8 cellular contexts compared by ENCODE assay signal in the genomic region with DNA sequence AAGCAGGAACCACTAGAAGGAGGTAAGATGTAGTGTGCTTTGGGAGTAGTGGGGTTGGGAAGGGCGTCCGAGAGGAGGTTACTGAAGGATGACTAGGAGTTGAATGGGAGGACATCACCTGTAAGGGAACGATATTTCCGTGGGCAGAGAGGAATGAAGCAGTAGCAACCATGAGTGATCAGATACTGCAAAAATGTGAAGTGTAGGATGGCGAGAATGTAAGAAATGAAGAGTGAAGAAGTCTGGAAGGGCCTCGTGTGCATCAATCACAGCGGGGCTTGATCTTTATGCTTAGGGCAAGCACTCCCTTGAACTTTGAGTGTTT. TPM values are rescaled to one million over a fixed set of nuclear protein-coding genes. Genes with fewer than 3 reads are reported as not detected.
DNase-seq lines count a peak whose midpoint lies in the region; ATAC-seq and TF ChIP-seq lines count a peak whose summit lies in the region.

No MANE protein-coding gene starts in this region.

- H3K27me3 ChIP-seq in DOHH2 (ENCODE audit: control insufficient read depth, low read length): no peaks in the 10 kb centered on the region
- H3K27me3 ChIP-seq in effector memory CD4-positive, alpha-beta T cell (replicated peaks; ENCODE audit: control insufficient read depth, insufficient read depth, low read length, poor library complexity, severe bottlenecking): no peaks in the 10 kb centered on the region
- H3K27me3 ChIP-seq in osteoblast (ENCODE audit: insufficient read depth, low read length): no peaks in the 10 kb centered on the region

- H3K9me3 ChIP-seq in DOHH2 (ENCODE audit: control insufficient read depth, insufficient read depth, low read length) (peaks cover 8% of the 10 kb centered on the region; the same call in 1 of the 2 replicates), osteoblast (ENCODE audit: low read depth, low read length) (no peaks in the 10 kb centered on the region)
- H3K9me3 ChIP-seq in effector memory CD4-positive, alpha-beta T cell (ENCODE audit: control insufficient read depth, low read length): no peaks in the 10 kb centered on the region

- no peak for ATAC-seq in GM18907 (IDR thresholded peaks at IDR 0.05; ENCODE audit: unreplicated experiment)

- H3F3A ChIP-seq in DOHH2 (ENCODE audit: control insufficient read depth, insufficient read depth): no peaks in the 10 kb centered on the region

- peak overlapping the region; percentile 89 for H2AFZ ChIP-seq in osteoblast (ENCODE audit: low read length)

- H3K4me2 ChIP-seq in DOHH2 (ENCODE audit: low read length) (peak overlapping the region; percentile 77), osteoblast (ENCODE audit: insufficient read depth, low read length) (peak overlapping the region; percentile 95)

- no peaks in the 10 kb centered on the region for H3K9me2 ChIP-seq in DOHH2 (replicated peaks; ENCODE audit: control insufficient read depth, low read length)

- H3K36me3 ChIP-seq in DOHH2 (ENCODE audit: control insufficient read depth, low read length) (peaks cover 67% of the 10 kb centered on the region), osteoblast (ENCODE audit: insufficient read depth, low read length) (no peaks in the 10 kb centered on the region)
- no peaks in the 10 kb centered on the region for H3K36me3 ChIP-seq in effector memory CD4-positive, alpha-beta T cell (ENCODE audit: control insufficient read depth, insufficient read depth, low read length)

- no peak for TF ChIP-seq CTCF in DOHH2 (IDR thresholded peaks at IDR 0.05; ENCODE audit: low read depth, low read length, poor library complexity, severe bottlenecking)
- no peak for TF ChIP-seq CTCF in osteoblast (IDR thresholded peaks at IDR 0.05; ENCODE audit: extremely low read depth, low read depth, low read length)

- DNase-seq in Jurkat, Clone E6-1 (ENCODE audit: low read depth, low spot score): no peak
- DNase-seq in effector memory CD4-positive, alpha-beta T cell: no peak
- DNase-seq in osteoblast (ENCODE audit: insufficient read length, low spot score, missing footprints): no peak
- DNase-seq in KBM-7: no peak
- no peak for DNase-seq in NCI-H2171 treated with DMSO at 0.1 percent for 48 hours (lab: John Stamatoyannopoulos, UW)
- no peak for DNase-seq in islet precursor cell

- in situ Hi-C loops in KBM-7 (cut with MboI; ENCODE audit: low pct_unique_long_range_greater_than_20kb, low sequenced_read_pairs): loop anchor here (25.0 kb wide), 1 partner anchor 191 kb away; no protein-coding TSS in a partner anchor

- H4K20me1 ChIP-seq in DOHH2 (ENCODE audit: control insufficient read depth, insufficient read depth, low read depth, low read length) (peaks cover 41% of the 10 kb centered on the region), osteoblast (ENCODE audit: insufficient read depth, low read length) (peaks cover 5% of the 10 kb centered on the region)

- peaks cover 62% of the 10 kb centered on the region for H3K79me2 ChIP-seq in DOHH2 (ENCODE audit: control insufficient read depth, low read length)
- peaks cover 56% of the 10 kb centered on the region for H3K79me2 ChIP-seq in osteoblast (ENCODE audit: insufficient read depth, low read length)

- peaks cover 52% of the 10 kb centered on the region for H3K4me1 ChIP-seq in DOHH2 (ENCODE audit: control insufficient read depth, low read length)
- H3K4me1 ChIP-seq in effector memory CD4-positive, alpha-beta T cell (ENCODE audit: control insufficient read depth, insufficient read depth, low read length, poor library complexity, severe bottlenecking): peaks cover 8% of the 10 kb centered on the region
- H3K4me1 ChIP-seq in osteoblast (ENCODE audit: insufficient read depth, low read length): peaks cover 25% of the 10 kb centered on the region

- H3K27ac ChIP-seq in DOHH2 (ENCODE audit: low read depth, low read length): peak overlapping the region; percentile 89
- peak overlapping the region; percentile 71 for H3K27ac ChIP-seq in effector memory CD4-positive, alpha-beta T cell (ENCODE audit: insufficient read depth, low read length, poor library complexity, severe bottlenecking)
- H3K27ac ChIP-seq in osteoblast (ENCODE audit: low read depth, low read length): peak overlapping the region; percentile 62

- peak overlapping the region; percentile 92 for H3K4me3 ChIP-seq in DOHH2 (ENCODE audit: low read length)
- H3K4me3 ChIP-seq in Jurkat, Clone E6-1 (ENCODE audit: low read length): peak overlapping the region; percentile 100
- peak overlapping the region; percentile 84 for H3K4me3 ChIP-seq in effector memory CD4-positive, alpha-beta T cell (ENCODE audit: insufficient read depth, low read depth, low read length, poor library complexity, severe bottlenecking)
- H3K4me3 ChIP-seq in osteoblast (ENCODE audit: insufficient read depth, low read length): peak overlapping the region; percentile 96

RNA-seq across cellular contexts. Expression of gene MSMO1, which starts 0.6 kb away (rescaled TPM):
- polyA plus RNA-seq in Jurkat, Clone E6-1 (2012; ENCODE audit: insufficient read depth, insufficient read length): 38.9 TPM
- total RNA-seq in osteoblast: 238 and 290 TPM in 2 replicates

RNA-seq across cellular contexts. Expression of gene CPE, which starts 50.7 kb away (rescaled TPM):
- not detected for polyA plus RNA-seq in Jurkat, Clone E6-1 (2012; ENCODE audit: insufficient read depth, insufficient read length)
- total RNA-seq in osteoblast: 6.9 and 8.5 TPM in 2 replicates
